21 cellular contexts compared by ENCODE assay signal in the genomic region with DNA sequence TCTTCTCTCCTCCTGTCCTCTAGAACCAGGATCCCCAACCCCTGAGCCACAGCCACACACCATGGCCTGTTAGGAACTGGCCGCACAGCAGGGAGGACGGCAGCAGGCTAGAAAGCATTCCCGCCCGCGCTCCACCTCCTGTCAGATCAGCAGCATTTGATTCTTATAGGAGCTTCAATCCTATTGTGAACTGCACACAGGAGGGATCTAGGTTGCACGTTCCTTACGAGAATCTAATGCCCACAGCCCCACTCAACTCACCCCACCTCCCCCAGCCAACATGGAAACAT.
DNase-seq lines count a peak whose midpoint lies in the region; ATAC-seq and TF ChIP-seq lines count a peak whose summit lies in the region.
"Had no signal": no experiment of that assay in that cellular context is flagged by ENCODE, and none has a peak within 500 bp of the region (broad histone marks: within the 10 kb centered on the region; RNA-seq: fewer than 3 reads in every experiment).

No MANE protein-coding gene starts in this region.

- H3K14ac ChIP-seq in neuronal stem cell (ENCODE audit: low read length), result no peak overlapping the region

- no peaks in the 10 kb centered on the region for H3K79me1 ChIP-seq in neuronal stem cell (ENCODE audit: low read depth, low read length)

- no peak overlapping the region for H2BK120ac ChIP-seq in neuronal stem cell (ENCODE audit: low read depth, low read length)

- peaks cover 43% of the 10 kb centered on the region for H3K27me3 Mint-ChIP-seq in activated T-cell treated with anti-CD3 and anti-CD28 coated beads, Interleukin-2, amount 50 U/mL, for 4 hours (ENCODE audit: low read depth)
- peaks cover 15% of the 10 kb centered on the region for H3K27me3 Mint-ChIP-seq in MCF 10A (ENCODE audit: insufficient read depth, unreplicated experiment)

- no peaks in the 10 kb centered on the region for H3K4me1 Mint-ChIP-seq in activated T-cell treated with anti-CD3 and anti-CD28 coated beads, Interleukin-2, amount 50 U/mL, for 4 hours (ENCODE audit: low read depth)
- H3K4me1 Mint-ChIP-seq in MCF 10A (ENCODE audit: insufficient read depth, unreplicated experiment), result peaks cover 12% of the 10 kb centered on the region
- H3K4me1 Mint-ChIP-seq: CD4-positive, alpha-beta memory T cell had no signal

- TF ChIP-seq CTCF in MCF 10A (IDR thresholded peaks at IDR 0.05; ENCODE audit: unreplicated experiment), result no peak

- no peaks in the 10 kb centered on the region for H3K36me3 Mint-ChIP-seq in activated T-cell treated with anti-CD3 and anti-CD28 coated beads, Interleukin-2, amount 50 U/mL, for 4 hours (ENCODE audit: insufficient read depth)
- no peaks in the 10 kb centered on the region for H3K36me3 Mint-ChIP-seq in MCF 10A (ENCODE audit: insufficient read depth, unreplicated experiment)
- H3K36me3 Mint-ChIP-seq: CD4-positive, alpha-beta memory T cell had no signal

- POLR2A ChIA-PET in MCF 10A (lab: Yijun Ruan, JAX), result no interaction called here

- no peak overlapping the region for H3K4me2 ChIP-seq in neuronal stem cell (ENCODE audit: insufficient read depth, low read length, poor library complexity, severe bottlenecking)
- H3K4me2 ChIP-seq: BLaER1 had no signal

- ATAC-seq in activated T-cell treated with anti-CD3 and anti-CD28 coated beads, Interleukin-2, amount 50 U/mL, for 4 hours, result no peak

- no peak overlapping the region for H3K4me3 Mint-ChIP-seq in activated T-cell treated with anti-CD3 and anti-CD28 coated beads, Interleukin-2, amount 50 U/mL, for 4 hours
- H3K4me3 Mint-ChIP-seq in MCF 10A (ENCODE audit: unreplicated experiment), result no peak overlapping the region
- H3K4me3 Mint-ChIP-seq: CD4-positive, alpha-beta memory T cell had no signal

- no peak overlapping the region for H3K4ac ChIP-seq in neuronal stem cell (ENCODE audit: low read length)

- H2BK15ac ChIP-seq in neuronal stem cell (ENCODE audit: low read length), result no peak overlapping the region

- H4K91ac ChIP-seq in neuronal stem cell (ENCODE audit: low read depth, low read length, poor library complexity), result no peak overlapping the region

- no peak overlapping the region for H3K9ac ChIP-seq in neuronal stem cell (ENCODE audit: low read depth, low read length, poor library complexity)
- H3K9ac ChIP-seq: BLaER1 had no signal

- no peaks in the 10 kb centered on the region for H3K9me3 Mint-ChIP-seq in activated T-cell treated with anti-CD3 and anti-CD28 coated beads, Interleukin-2, amount 50 U/mL, for 4 hours
- H3K9me3 Mint-ChIP-seq in MCF 10A (ENCODE audit: unreplicated experiment), result no peaks in the 10 kb centered on the region

- H2BK12ac ChIP-seq in neuronal stem cell (ENCODE audit: low read length), result no peak overlapping the region

- H3K4me1 ChIP-seq in neuronal stem cell (ENCODE audit: control insufficient read depth in 2 of 2, insufficient read depth in 1 of 2, low read depth in 1 of 2, low read length in 2 of 2), result peaks cover 20 to 25% of the 10 kb centered on the region in 2 donors
- H3K4me1 ChIP-seq: BLaER1, Caco-2, Peyer's patch had no signal

- no peak overlapping the region for H3K4me3 ChIP-seq in neuronal stem cell (ENCODE audit: low read length in 2 of 2)
- H3K4me3 ChIP-seq: BLaER1, Peyer's patch, SJSA1 had no signal

- H3K27ac Mint-ChIP-seq in MCF 10A (ENCODE audit: low read depth, unreplicated experiment), result no peak overlapping the region
- H3K27ac Mint-ChIP-seq: CD4-positive, alpha-beta memory T cell had no signal

- H2AK5ac ChIP-seq in neuronal stem cell (ENCODE audit: low read depth, low read length), result no peak overlapping the region

- H2BK5ac ChIP-seq in neuronal stem cell (ENCODE audit: low read length), result no peak overlapping the region

- intact Hi-C loops in MCF 10A (cut with micrococcal nuclease), result no loop called here

- H3K27me3 ChIP-seq in neuronal stem cell (ENCODE audit: control insufficient read depth in 3 of 3, insufficient read depth in 3 of 3, low read depth in 1 of 3, low read length in 3 of 3), result no peaks in the 10 kb centered on the region
- H3K27me3 ChIP-seq: BLaER1, Peyer's patch, SJSA1 had no signal

- H4K8ac ChIP-seq in neuronal stem cell (ENCODE audit: low read depth, low read length), result no peak overlapping the region

- no peaks in the 10 kb centered on the region for H3K36me3 ChIP-seq in neuronal stem cell (replicated peaks in 1 of 2; ENCODE audit: control insufficient read depth in 2 of 2, insufficient read depth in 2 of 2, low read length in 2 of 2)
- H3K36me3 ChIP-seq: BLaER1, Peyer's patch, SJSA1 had no signal

- no CpG with 5 or more reads among the region's 7 CpGs for WGBS in neuronal stem cell (ENCODE audit: extremely low coverage in 2 of 2, insufficient read length in 2 of 2, insufficient replicate concordance in 1 of 2), 2 donors

- no peak overlapping the region for H3K27ac ChIP-seq in neuronal stem cell (replicated peaks; ENCODE audit: low read length)
- H3K27ac ChIP-seq: 22Rv1, BLaER1, Peyer's patch, SJSA1 had no signal

- no peak overlapping the region for H3K23ac ChIP-seq in neuronal stem cell (ENCODE audit: low read depth, low read length, poor library complexity)

- BruUV-seq in MCF 10A (replicated peaks; lab: Mats Ljungman, UMichigan), result no TSS peak

- CTCF ChIA-PET in MCF 10A (lab: Yijun Ruan, JAX), result no interaction called here

- DNase-seq in NCI-H748 (lab: John Stamatoyannopoulos, UW; ENCODE audit: unreplicated experiment) (peak; percentile 19), NCI-H748 treated with DMSO at 0.1 percent for 48 hours (lab: John Stamatoyannopoulos, UW) (no peak), NCI-H2227 treated with DMSO at 0.1 percent for 48 hours (lab: John Stamatoyannopoulos, UW) (peak; percentile 54), islet precursor cell (peak; percentile 38), neuronal stem cell (ENCODE audit: low spot score) (no peak), NOMO-1 treated with DMSO at 0.1 percent for 48 hours (lab: John Stamatoyannopoulos, UW; ENCODE audit: unreplicated experiment) (no peak), MCF 10A (ENCODE audit: unreplicated experiment) (no peak)
- DNase-seq in activated T-cell treated with anti-CD3 and anti-CD28 coated beads, Interleukin-2, amount 50 U/mL, for 4 hours, result no peak
- DNase-seq: ACHN; Caco-2; CD4-positive, alpha-beta memory T cell; DMS 273 treated with DMSO at 0.1 percent for 48 hours; Karpas-422; NCI-H187 treated with DMSO at 0.1 percent for 48 hours; NCI-H2107; NCI-H226; NCI-H510A treated with DMSO at 0.1 percent for 48 hours; Peyer's patch had no signal

- H3K18ac ChIP-seq in neuronal stem cell (ENCODE audit: low read length), result no peak overlapping the region

- no peaks in the 10 kb centered on the region for H3K9me3 ChIP-seq in neuronal stem cell (replicated peaks in 1 of 2; ENCODE audit: control insufficient read depth in 2 of 2, insufficient read depth in 1 of 2, low read depth in 1 of 2, low read length in 2 of 2)
- H3K9me3 ChIP-seq: BLaER1, Caco-2, Peyer's patch, SJSA1 had no signal

- H2AFZ ChIP-seq in neuronal stem cell (ENCODE audit: low read length), result peak overlapping the region; percentile 51

Comparison
In these comparisons a context has a peak if more than half of its experiments do, and no peak if none do; other contexts are left out.
1. DNase-seq: peak in NCI-H748 (single experiment), NCI-H2227 treated with DMSO at 0.1 percent for 48 hours (single experiment) and islet precursor cell (single experiment); none in NCI-H748 treated with DMSO at 0.1 percent for 48 hours (single experiment), neuronal stem cell (single experiment), NOMO-1 treated with DMSO at 0.1 percent for 48 hours (single experiment), activated T-cell treated with anti-CD3 and anti-CD28 coated beads, Interleukin-2, amount 50 U/mL, for 4 hours (single experiment) and MCF 10A (single experiment).